Comparison of ENCODE assay signal across 8 cellular contexts in genomic region chr20:63651942-63652191, GRCh38. TPM values are rescaled to one million over a fixed set of nuclear protein-coding genes. Genes with fewer than 3 reads are reported as not detected.
DNase-seq lines count a peak whose midpoint lies in the region; ATAC-seq and TF ChIP-seq lines count a peak whose summit lies in the region.

No MANE protein-coding gene starts in this region.

- H3K4me1 ChIP-seq in cardiac muscle cell (ENCODE audit: low read depth): no peaks in the 10 kb centered on the region
- peaks cover 24% of the 10 kb centered on the region for H3K4me1 ChIP-seq in body of pancreas
- peaks cover 0 to 13% of the 10 kb centered on the region in 2 donors for H3K4me1 ChIP-seq in lung (ENCODE audit: control insufficient read depth in 2 of 2, insufficient read depth in 2 of 2, low read length in 2 of 2)
- peaks cover 0 to 9% of the 10 kb centered on the region in 2 donors for H3K4me1 ChIP-seq in uterus

- no peak for TF ChIP-seq CTCF in cardiac muscle cell (IDR thresholded peaks at IDR 0.05; ENCODE audit: low read depth, low read length)
- no peak for TF ChIP-seq CTCF in body of pancreas (IDR thresholded peaks at IDR 0.05)
- TF ChIP-seq CTCF in lung (IDR thresholded peaks at IDR 0.05; ENCODE audit: control extremely low read depth, extremely low read depth): no peak
- no peak for TF ChIP-seq CTCF in uterus (IDR thresholded peaks at IDR 0.05)

- intact Hi-C loops in Right ventricle myocardium superior (cut with DNase I) (no loop called here), body of pancreas (cut with DNase I) (loop anchor here (10.0 kb wide), 1 partner anchor 83 kb away; the partner anchor contains the start of genes LIME1 and SLC2A4RG), uterus (cut with DNase I; ENCODE audit: low total_unique reads) (no loop called here)

- ATAC-seq in Right ventricle myocardium superior (ENCODE audit: poor library complexity): no peak
- ATAC-seq in body of pancreas: peak; percentile 13
- peak; percentile 49 for ATAC-seq in lung (ENCODE audit: insufficient read depth, low FRiP score)
- ATAC-seq in HG02885 (IDR thresholded peaks at IDR 0.05; ENCODE audit: poor library complexity, unreplicated experiment): no peak
- ATAC-seq in GM18870 (IDR thresholded peaks at IDR 0.05; ENCODE audit: unreplicated experiment): no peak

- DNase-seq in cardiac muscle cell (ENCODE audit: low read depth in 1 of 2, low spot score in 1 of 2): no peak
- DNase-seq in Right ventricle myocardium superior: no peak
- DNase-seq in body of pancreas: peak in 3 of 4 donors; percentile 30 to 47 (median 43)
- no peak for DNase-seq in lung (ENCODE audit: low spot score)
- DNase-seq in uterus: no peak
- DNase-seq in inferior parietal cortex (ENCODE audit: extremely low spot score): no peak

- no peaks in the 10 kb centered on the region for H3K36me3 ChIP-seq in cardiac muscle cell
- H3K36me3 ChIP-seq in body of pancreas (replicated peaks in 1 of 2; ENCODE audit: insufficient read depth in 1 of 2, low read depth in 2 of 2): no peaks in the 10 kb centered on the region
- no peaks in the 10 kb centered on the region for H3K36me3 ChIP-seq in lung (ENCODE audit: control insufficient read depth in 2 of 2, insufficient read depth in 2 of 2, low read length in 2 of 2)
- H3K36me3 ChIP-seq in uterus: no peaks in the 10 kb centered on the region

- H3K4me3 ChIP-seq in cardiac muscle cell (peak overlapping the region; percentile 50), body of pancreas (no peak overlapping the region), lung (peak overlapping the region; percentile 1), uterus (peak overlapping the region; percentile 38 to 59)

- TF ChIP-seq POLR2A in body of pancreas (IDR thresholded peaks at IDR 0.05) (no peak), uterus (IDR thresholded peaks at IDR 0.05) (no peak)

- H3K9me3 ChIP-seq in cardiac muscle cell (ENCODE audit: low read depth) (no peaks in the 10 kb centered on the region), body of pancreas (no peaks in the 10 kb centered on the region), lung (ENCODE audit: control insufficient read depth in 2 of 2, insufficient read depth in 1 of 2, low read length in 1 of 2) (no peaks in the 10 kb centered on the region), uterus (no peaks in the 10 kb centered on the region)

- 0 to 10% methylated on average over 1 to 11 of the region's 11 CpGs for WGBS in body of pancreas, 2 donors
- WGBS in lung, 2 donors: 14 to 22% methylated on average over 11 of the region's 11 CpGs

- H3K27me3 ChIP-seq in cardiac muscle cell (peaks cover 22% of the 10 kb centered on the region), body of pancreas (no peaks in the 10 kb centered on the region), lung (ENCODE audit: control insufficient read depth, insufficient read depth) (no peaks in the 10 kb centered on the region), uterus (no peaks in the 10 kb centered on the region)

- H3K27ac ChIP-seq in cardiac muscle cell: no peak overlapping the region
- peak overlapping the region in 1 of 4 donors; percentile 40 for H3K27ac ChIP-seq in body of pancreas
- H3K27ac ChIP-seq in lung (ENCODE audit: low read depth in 1 of 2, low read length in 1 of 2): no peak overlapping the region
- H3K27ac ChIP-seq in uterus: no peak overlapping the region

RNA-seq across cellular contexts. Expression of gene STMN3, which starts 1.4 kb away (rescaled TPM):
- total RNA-seq in cardiac muscle cell: 6.6 and 18.4 TPM in 2 replicates
- polyA plus RNA-seq in cardiac muscle cell: 5.7 and 9.9 TPM in 2 replicates
- total RNA-seq in Right ventricle myocardium superior: 4.3 TPM
- total RNA-seq in body of pancreas: 1 to 10 TPM; 5.6 to 7.8 TPM
- 10 to 100 TPM; 15.8 to 18.2 TPM for total RNA-seq in lung
- polyA plus RNA-seq in lung: 10 to 100 TPM; 13.6 to 20.9 TPM
- total RNA-seq in uterus: 10 to 100 TPM in 3 of 4 donors, 1 to 10 TPM in 1; 9.2 to 30.5 (median 20.9) TPM

RNA-seq across cellular contexts. Expression of gene RTEL1, which starts 6.2 kb away (rescaled TPM):
- total RNA-seq in cardiac muscle cell (14.9 TPM in 2 replicates), Right ventricle myocardium superior (7.3 TPM), body of pancreas (10 to 100 TPM in 1 of 2 donors, 1 to 10 TPM in 1; 7.3 to 50.4 TPM), lung (10 to 100 TPM; 19.7 to 45.8 TPM), uterus (10 to 100 TPM; 17.4 to 56.5 (median 26.6) TPM)
- polyA plus RNA-seq in cardiac muscle cell (14.8 and 15.8 TPM in 2 replicates), lung (10 to 100 TPM; 12.4 to 15.6 TPM)

RNA-seq across cellular contexts. Expression of gene GMEB2, which starts 25.0 kb away (rescaled TPM):
- total RNA-seq in cardiac muscle cell (10.9 and 15.4 TPM in 2 replicates), Right ventricle myocardium superior (5.5 TPM), body of pancreas (1 to 10 TPM; 8.9 to 9.9 TPM), lung (10 to 100 TPM in 1 of 2 donors, 1 to 10 TPM in 1; 7.6 to 12.9 TPM), uterus (10 to 100 TPM in 2 of 4 donors, 1 to 10 TPM in 2; 2.1 to 24.8 (median 11.5) TPM)
- polyA plus RNA-seq in cardiac muscle cell (10.8 and 11.4 TPM in 2 replicates), lung (10 to 100 TPM in 1 of 2 donors, 1 to 10 TPM in 1; 9.0 to 11.6 TPM)

RNA-seq across cellular contexts. Expression of gene TNFRSF6B, which starts 44.6 kb away (rescaled TPM):
- total RNA-seq in cardiac muscle cell (9.5 and 10.3 TPM in 2 replicates), Right ventricle myocardium superior (0.32 TPM), body of pancreas (10 to 100 TPM in 1 of 2 donors, 1 to 10 TPM in 1; 9.9 to 13.8 TPM), lung (10 to 100 TPM in 1 of 2 donors, 1 to 10 TPM in 1; 1.6 to 19.8 TPM), uterus (1 to 10 TPM in 1 of 4 donors, under 1 TPM in 1, not detected in 2; 0.83 to 4.1 TPM)
- polyA plus RNA-seq in cardiac muscle cell (3.3 and 4.9 TPM in 2 replicates), lung (100 to 1,000 TPM in 1 of 2 donors, 10 to 100 TPM in 1; 45.5 to 195 TPM)

RNA-seq across cellular contexts. Expression of gene ARFRP1, which starts 55.9 kb away (rescaled TPM):
- total RNA-seq in cardiac muscle cell: 46.1 and 61.3 TPM in 2 replicates
- 75.0 and 85.1 TPM in 2 replicates for polyA plus RNA-seq in cardiac muscle cell
- total RNA-seq in Right ventricle myocardium superior: 32.2 TPM
- 10 to 100 TPM; 22.6 to 23.4 TPM for total RNA-seq in body of pancreas
- 10 to 100 TPM; 29.8 to 56.0 TPM for total RNA-seq in lung
- 10 to 100 TPM; 43.9 to 50.8 TPM for polyA plus RNA-seq in lung
- 10 to 100 TPM; 26.1 to 59.8 (median 33.5) TPM for total RNA-seq in uterus

Comparison
In these comparisons a context has a peak if more than half of its experiments do, and no peak if none do; other contexts are left out.
1. DNase-seq: peak in body of pancreas (3 of 4); none in cardiac muscle cell (0 of 2), Right ventricle myocardium superior (single experiment), lung (single experiment), uterus (0 of 2) and inferior parietal cortex (single experiment).
2. H3K4me3 ChIP-seq: peak in cardiac muscle cell (single experiment), lung (single experiment) and uterus (2 of 2); none in body of pancreas (0 of 2).
3. ATAC-seq: peak in body of pancreas (single experiment) and lung (single experiment); none in Right ventricle myocardium superior (single experiment), HG02885 (single experiment) and GM18870 (single experiment).